8 cellular contexts compared by ENCODE assay signal in genomic region chr4:168480991-168481588, GRCh38. TPM values are rescaled to one million over a fixed set of nuclear protein-coding genes. Genes with fewer than 3 reads are reported as not detected.
DNase-seq lines count a peak whose midpoint lies in the region; ATAC-seq and TF ChIP-seq lines count a peak whose summit lies in the region.

No MANE protein-coding gene starts in this region.

- H3K27ac ChIP-seq in AG04450 (ENCODE audit: low read depth, low read length) (peak overlapping the region; percentile 94), Peyer's patch (peak overlapping the region; percentile 89 to 99 (median 94))

- POLR2A ChIA-PET in AG04450 (lab: Yijun Ruan, JAX) = interaction anchor here (1.2 kb wide), 1 partner anchor 336 kb away, joined by 6 read pairs; no protein-coding TSS in a partner anchor

- peak; percentile 27 for ATAC-seq in GM18520 (IDR thresholded peaks at IDR 0.05; ENCODE audit: unreplicated experiment)
- peak; percentile 48 for ATAC-seq in HG03354 (IDR thresholded peaks at IDR 0.05; ENCODE audit: poor library complexity, severe bottlenecking, unreplicated experiment)

- H3K4me3 Mint-ChIP-seq in activated naive CD8-positive, alpha-beta T cell = peak overlapping the region; percentile 97

- no peaks in the 10 kb centered on the region; the same call in 1 of the 2 replicates for H3K9me3 ChIP-seq in AG04450 (ENCODE audit: control insufficient read depth, insufficient read depth, low read length)
- no peaks in the 10 kb centered on the region for H3K9me3 ChIP-seq in Peyer's patch

- no peaks in the 10 kb centered on the region for H3K36me3 ChIP-seq in Peyer's patch

- DNase-seq in AG04450 (ENCODE audit: low read depth, low spot score) (peak; percentile 41), Peyer's patch (peak in 2 of 3 donors; percentile 27 to 49), globus pallidus (ENCODE audit: low spot score) (peak; percentile 60), pulmonary artery endothelial cell (ENCODE audit: low read depth, low spot score) (peak; percentile 27), NCI-H524 treated with DMSO at 0.1 percent for 48 hours (lab: John Stamatoyannopoulos, UW) (no peak)

- H3K4me3 ChIP-seq in AG04450 (ENCODE audit: low read depth, low read length) (peak overlapping the region; percentile 71), Peyer's patch (peak overlapping the region; percentile 69 to 81 (median 71))

- no peaks in the 10 kb centered on the region for H3K4me1 ChIP-seq in Peyer's patch

- H3K9me3 Mint-ChIP-seq in activated naive CD8-positive, alpha-beta T cell (ENCODE audit: low read depth) = no peaks in the 10 kb centered on the region

- H3K27me3 ChIP-seq in AG04450 (ENCODE audit: control insufficient read depth, insufficient read depth, low read length) (no peaks in the 10 kb centered on the region), Peyer's patch (no peaks in the 10 kb centered on the region)

- peaks cover 16% of the 10 kb centered on the region for H3K36me3 Mint-ChIP-seq in activated naive CD8-positive, alpha-beta T cell

- no peak for TF ChIP-seq POLR2A in Peyer's patch (IDR thresholded peaks at IDR 0.05)

- no peak for TF ChIP-seq CTCF in AG04450 (IDR thresholded peaks at IDR 0.05; ENCODE audit: low read depth, low read length)
- TF ChIP-seq CTCF in Peyer's patch (IDR thresholded peaks at IDR 0.05) = no peak

- H3K4me1 Mint-ChIP-seq in activated naive CD8-positive, alpha-beta T cell (ENCODE audit: low read depth) = peaks cover 75% of the 10 kb centered on the region

- no peaks in the 10 kb centered on the region for H3K27me3 Mint-ChIP-seq in activated naive CD8-positive, alpha-beta T cell

- H3K27ac Mint-ChIP-seq in activated naive CD8-positive, alpha-beta T cell = peak overlapping the region; percentile 98

- CTCF ChIA-PET in AG04450 (lab: Charles Lee) = interaction anchor here (1.1 kb wide), 1 partner anchor 440 kb away, joined by 4 read pairs; no protein-coding TSS in a partner anchor

RNA-seq across cellular contexts. Expression of gene DDX60L, which starts 0.8 kb away (rescaled TPM):
- polyA plus RNA-seq in AG04450 (2011; rRNA removed) = 13.4 and 16.6 TPM in 2 replicates
- polyA minus RNA-seq in AG04450 (2011; rRNA and poly(A)+ RNA removed) = 20.7 and 32.2 TPM in 2 replicates
- total RNA-seq in Peyer's patch (10 to 100 TPM; 18.4 to 68.7 (median 47.2) TPM), pulmonary artery endothelial cell (15.6 and 25.9 TPM in 2 replicates)

RNA-seq across cellular contexts. Expression of gene PALLD, which starts 15.8 kb away (rescaled TPM):
- polyA plus RNA-seq in AG04450 (2011; rRNA removed) = 159 and 214 TPM in 2 replicates
- polyA minus RNA-seq in AG04450 (2011; rRNA and poly(A)+ RNA removed) = 231 and 245 TPM in 2 replicates
- total RNA-seq in Peyer's patch (100 to 1,000 TPM in 1 of 4 donors, 10 to 100 TPM in 3; 68.0 to 175 (median 78.4) TPM), pulmonary artery endothelial cell (1.5 and 7.6 TPM in 2 replicates)
